8 cellular contexts compared by ENCODE assay signal in the genomic region with DNA sequence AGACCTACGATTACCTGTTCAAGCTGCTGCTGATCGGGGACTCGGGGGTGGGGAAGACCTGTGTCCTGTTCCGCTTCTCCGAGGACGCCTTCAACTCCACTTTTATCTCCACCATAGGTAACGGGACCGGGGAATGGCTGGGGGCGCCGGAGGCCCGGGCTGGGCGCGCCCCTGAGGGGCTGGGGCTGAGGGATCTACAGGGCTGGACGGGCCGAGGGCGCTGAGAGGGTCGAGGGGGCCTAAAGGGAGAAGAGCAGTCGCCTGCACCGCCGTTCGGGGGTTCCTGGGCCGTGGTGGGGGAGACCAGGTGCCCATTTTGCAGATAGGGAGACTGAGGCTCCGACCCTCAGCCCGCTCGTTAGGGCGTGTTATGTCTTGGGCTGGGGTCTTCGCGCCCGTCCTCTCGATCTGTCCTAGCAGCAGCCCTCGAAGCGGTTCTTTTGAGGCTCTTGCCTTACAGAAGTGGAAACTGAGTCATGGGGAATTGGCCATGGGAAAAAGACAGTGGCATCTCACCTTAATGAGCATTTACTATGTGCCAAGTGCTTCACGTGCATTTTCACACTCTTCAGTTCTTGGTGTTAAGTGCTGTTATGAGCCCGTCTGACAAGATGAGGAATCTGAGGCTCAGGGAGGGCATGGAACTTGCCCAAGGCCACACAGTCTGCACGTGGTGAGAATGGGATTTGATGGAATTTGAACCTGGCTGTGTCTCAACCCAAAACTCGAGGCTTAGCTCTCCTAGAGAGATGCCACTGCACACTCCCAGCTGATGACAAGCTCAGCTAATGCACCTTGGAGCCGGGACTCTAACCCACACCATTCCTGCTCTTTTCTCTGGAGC. TPM values are rescaled to one million over a fixed set of nuclear protein-coding genes. Genes with fewer than 3 reads are reported as not detected.
A peak's percentile ranks its signal among the peaks of the same experiment; 100 is the strongest.
DNase-seq lines count a peak whose midpoint lies in the region; ATAC-seq, FAIRE-seq and TF ChIP-seq lines count a peak whose summit lies in the region.

No MANE protein-coding gene starts in this region.

- H3K27ac ChIP-seq in GM23248 (peak overlapping the region; percentile 58), left ventricle myocardium inferior (replicated peaks) (peak overlapping the region; percentile 90), smooth muscle cell (ENCODE audit: low read depth) (peak overlapping the region; percentile 78)

- H3F3A ChIP-seq in GM23248 (ENCODE audit: insufficient read depth), result peaks cover 5% of the 10 kb centered on the region; the same call in 1 of the 2 replicates
- no peaks in the 10 kb centered on the region for H3F3A ChIP-seq in smooth muscle cell (ENCODE audit: low read depth)

- H3K4me1 ChIP-seq in GM23248 (ENCODE audit: insufficient read depth), result peaks cover 8% of the 10 kb centered on the region; the same call in 1 of the 2 replicates
- peaks cover 54% of the 10 kb centered on the region for H3K4me1 ChIP-seq in left ventricle myocardium inferior
- peaks cover 6% of the 10 kb centered on the region for H3K4me1 ChIP-seq in smooth muscle cell (ENCODE audit: low read depth)

- peak overlapping the region; percentile 91 for H2AFZ ChIP-seq in GM23248
- peak overlapping the region; percentile 67 for H2AFZ ChIP-seq in smooth muscle cell (ENCODE audit: low read depth)

- no peak for FAIRE-seq in urothelium cell line (lab: Jason Lieb, UNC)

- H3K9ac ChIP-seq in GM23248 (peak overlapping the region; percentile 87), smooth muscle cell (ENCODE audit: low read depth) (peak overlapping the region; percentile 96)

- peak; percentile 41 for DNase-seq in GM23248
- no peak for DNase-seq in left ventricle myocardium inferior
- DNase-seq in smooth muscle cell (lab: John Stamatoyannopoulos, UW; ENCODE audit: unreplicated experiment), result no peak
- DNase-seq in NCI-H1694 (lab: John Stamatoyannopoulos, UW), result no peak
- DNase-seq in DMS53 treated with DMSO at 0.1 percent for 48 hours (lab: John Stamatoyannopoulos, UW; ENCODE audit: unreplicated experiment), result no peak
- no peak for DNase-seq in urothelium cell line (ENCODE audit: low spot score)

- H3K9me2 ChIP-seq in GM23248 (ENCODE audit: insufficient read depth), result no peaks in the 10 kb centered on the region

- peaks cover 54% of the 10 kb centered on the region for H3K79me2 ChIP-seq in GM23248 (ENCODE audit: insufficient read depth)
- peaks cover 46% of the 10 kb centered on the region for H3K79me2 ChIP-seq in smooth muscle cell (ENCODE audit: low read depth)

- H4K20me1 ChIP-seq in GM23248 (ENCODE audit: insufficient read depth) (no peaks in the 10 kb centered on the region), smooth muscle cell (ENCODE audit: low read depth) (peaks cover 38% of the 10 kb centered on the region)

- no peaks in the 10 kb centered on the region for H3K27me3 ChIP-seq in GM23248 (replicated peaks; ENCODE audit: insufficient read depth)
- H3K27me3 ChIP-seq in left ventricle myocardium inferior (ENCODE audit: low read depth), result no peaks in the 10 kb centered on the region
- H3K27me3 ChIP-seq in smooth muscle cell (ENCODE audit: low read depth), result no peaks in the 10 kb centered on the region

- 4 to 5% methylated on average over 25 to 36 of the region's 37 CpGs for WGBS in GM23248 (ENCODE audit: low coverage in 1 of 2, low lambda C conversion rate in 2 of 2, missing lambda C conversion rate in 2 of 2), 2 experiments
- WGBS in smooth muscle cell (ENCODE audit: low lambda C conversion rate), result 4% methylated on average over 33 of the region's 37 CpGs

- in situ Hi-C loops in GM23248 (cut with MboI), result no loop called here

- H3K9me3 ChIP-seq in GM23248 (ENCODE audit: low read depth), result no peaks in the 10 kb centered on the region
- H3K9me3 ChIP-seq in left ventricle myocardium inferior (replicated peaks), result no peaks in the 10 kb centered on the region
- no peaks in the 10 kb centered on the region for H3K9me3 ChIP-seq in smooth muscle cell (replicated peaks; ENCODE audit: low read depth)

- H3K36me3 ChIP-seq in GM23248 (ENCODE audit: low read depth) (no peaks in the 10 kb centered on the region), left ventricle myocardium inferior (no peaks in the 10 kb centered on the region), smooth muscle cell (ENCODE audit: low read depth) (no peaks in the 10 kb centered on the region)

- TF ChIP-seq CTCF in WI38 (IDR thresholded peaks at IDR 0.05; ENCODE audit: low read depth, low read length) (no peak), left ventricle myocardium inferior (IDR thresholded peaks at IDR 0.05; ENCODE audit: borderline replicate concordance) (no peak), smooth muscle cell (IDR thresholded peaks at IDR 0.05; ENCODE audit: borderline replicate concordance, insufficient read depth, poor library complexity, severe bottlenecking) (no peak)

- intact Hi-C loops in left ventricle myocardium inferior (cut with micrococcal nuclease), result no loop called here

- H3K4me2 ChIP-seq in GM23248 (ENCODE audit: unreplicated experiment), result peak overlapping the region; percentile 87
- peak overlapping the region; percentile 91 for H3K4me2 ChIP-seq in smooth muscle cell

- ATAC-seq in HG03521 (IDR thresholded peaks at IDR 0.05; ENCODE audit: unreplicated experiment), result no peak

- H3K4me3 ChIP-seq in GM23248, result peak overlapping the region; percentile 96
- peak overlapping the region; percentile 99 for H3K4me3 ChIP-seq in WI38 (ENCODE audit: low read depth, low read length)
- peak overlapping the region; percentile 79 for H3K4me3 ChIP-seq in left ventricle myocardium inferior
- peak overlapping the region; percentile 93 for H3K4me3 ChIP-seq in smooth muscle cell

RNA-seq across cellular contexts. Expression of gene RAB8A, which starts 0.4 kb away (rescaled TPM):
- 29.5 and 42.6 TPM in 2 replicates for total RNA-seq in GM23248 (2014; rRNA removed; shearing (Covaris generic))
- 106 and 112 TPM in 2 replicates for polyA plus RNA-seq in GM23248 (2016; fragmentation: Nextera tagmentation; extraction: Ambion mirVana)
- total RNA-seq in left ventricle myocardium inferior, result 17.7 TPM
- 47.3 and 60.2 TPM in 2 replicates for total RNA-seq in smooth muscle cell
- polyA plus RNA-seq in smooth muscle cell, result 90.5 and 96.0 TPM in 2 replicates

RNA-seq across cellular contexts. Expression of gene HSH2D, which starts 31.4 kb away (rescaled TPM):
- not detected in 2 replicates for total RNA-seq in GM23248 (2014; rRNA removed; shearing (Covaris generic))
- polyA plus RNA-seq in GM23248 (2016; fragmentation: Nextera tagmentation; extraction: Ambion mirVana) (0.13 TPM in 1 of 2 replicates, not detected in the other), smooth muscle cell (0.07 and 0.17 TPM in 2 replicates)
- total RNA-seq in left ventricle myocardium inferior (0.16 TPM), smooth muscle cell (0.22 TPM in 1 of 2 replicates, not detected in the other)

RNA-seq across cellular contexts. Expression of gene TPM4, which starts 35.8 kb away (rescaled TPM):
- total RNA-seq in GM23248 (2014; rRNA removed; shearing (Covaris generic)), result 1,413 and 1,469 TPM in 2 replicates
- polyA plus RNA-seq in GM23248 (2016; fragmentation: Nextera tagmentation; extraction: Ambion mirVana) (1,408 and 1,423 TPM in 2 replicates), smooth muscle cell (921 and 1,070 TPM in 2 replicates)
- total RNA-seq in left ventricle myocardium inferior (69.6 TPM), smooth muscle cell (1,074 and 1,158 TPM in 2 replicates)

Comparison
In these comparisons a context has a peak if more than half of its experiments do, and no peak if none do; other contexts are left out.
1. RNA of gene TPM4, which starts 35.8 kb away (total RNA-seq): 1,413 to 1,469 TPM in GM23248 and 1,074 to 1,158 TPM in smooth muscle cell; 69.6 TPM in left ventricle myocardium inferior (single experiment); every median in the first group is over 10 times any median in the second.
2. Peak in every context shown above with its lines, with median percentiles within 50 percentile points of each other: H3K27ac ChIP-seq and H3K4me3 ChIP-seq.